In the genomic region with DNA sequence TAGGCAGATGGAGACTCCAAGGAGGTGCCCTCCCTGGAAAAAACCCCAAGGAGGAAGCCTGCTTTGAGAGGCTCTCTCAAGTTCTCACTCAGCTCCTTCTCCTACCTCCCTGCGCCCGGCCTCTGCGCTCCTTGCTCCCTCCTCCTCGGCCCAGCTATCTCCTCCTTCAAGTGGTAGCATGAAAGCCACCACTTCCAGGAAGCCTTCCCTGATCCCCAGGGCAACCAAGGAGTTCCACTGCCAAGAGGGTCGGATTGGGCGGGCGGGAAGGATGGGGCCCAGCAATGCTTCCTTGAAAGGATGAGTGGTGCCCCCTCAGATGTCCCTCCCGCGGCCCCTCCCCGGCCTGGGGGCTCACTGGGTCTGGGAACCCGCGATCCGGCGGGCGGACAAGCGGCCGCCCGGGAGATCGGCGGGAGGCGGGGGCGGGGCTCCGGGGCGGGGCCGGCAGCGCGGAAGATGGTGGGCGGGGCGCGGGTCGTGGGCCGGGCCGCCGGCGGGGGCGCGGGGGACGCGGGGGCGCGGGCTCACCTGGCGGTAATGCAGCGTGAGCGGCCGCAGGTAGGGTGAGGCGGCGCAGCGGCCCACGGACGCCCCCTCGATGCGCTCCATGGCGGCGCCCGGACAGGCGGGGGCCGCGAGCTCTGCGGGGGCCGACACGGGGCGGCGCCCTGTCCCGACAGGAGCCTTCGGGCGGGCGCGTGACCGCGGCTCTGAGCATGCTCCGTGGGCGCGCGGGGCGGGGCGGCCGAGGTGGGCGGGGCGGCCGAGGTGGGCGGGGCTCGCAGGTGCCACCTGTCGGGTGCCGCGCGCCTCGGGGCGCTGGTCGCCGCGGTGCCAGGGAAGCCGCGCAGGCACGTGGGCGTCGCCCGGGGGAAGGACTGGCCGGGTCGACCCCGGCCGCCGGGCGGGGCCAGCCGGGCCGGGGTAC, we compare ENCODE assay signal across 8 cellular contexts. TPM values are rescaled to one million over a fixed set of nuclear protein-coding genes. Genes with fewer than 3 reads are reported as not detected.
DNase-seq lines count a peak whose midpoint lies in the region; ATAC-seq, FAIRE-seq and TF ChIP-seq lines count a peak whose summit lies in the region.

TSS of gene NUDT14 (minus strand) at position 715 of the 931 bp plus-strand sequence. CDS start at position 612, 103 bp downstream.

- in situ Hi-C loops in GM18951 (cut with MboI; ENCODE audit: low sequenced_read_pairs, unreplicated experiment) = no loop called here

- intact Hi-C loops in right cardiac atrium (cut with DNase I) = no loop called here

- POLR2A ChIA-PET in AG04449 (lab: Yijun Ruan, JAX) = interaction anchor here (0.6 kb wide), 1 partner anchor 120 kb away, joined by 3 read pairs; the partner anchor contains the start of gene BRF1

- CTCF ChIA-PET in AG04449 (lab: Yijun Ruan, JAX) = interaction anchor here (1.0 to 2.7 kb wide), 6 partner anchors 9 to 91 kb away, joined by 4 to 12 read pairs (median 6); no protein-coding TSS in a partner anchor

- H3K9me3 ChIP-seq in right cardiac atrium (ENCODE audit: control insufficient read depth, low read length) = no peaks in the 10 kb centered on the region

- DNase-seq in AG04449 (ENCODE audit: low read depth, low spot score) (no peak), HTR-8/SVneo (ENCODE audit: insufficient read length, low spot score) (peak; percentile 90), T-helper 1 cell (peak; percentile 50 to 83 (median 78)), amniotic epithelial cell (ENCODE audit: low read depth) (peak; percentile 27), right cardiac atrium (peak; percentile 67 to 88 (median 87)), skeletal muscle cell (ENCODE audit: low read depth) (no peak), SK-N-DZ (ENCODE audit: low spot score) (no peak)

- 1% methylated on average over 96 of the region's 105 CpGs for WGBS in right cardiac atrium

- FAIRE-seq in HTR-8/SVneo (lab: Jason Lieb, UNC) = peak; percentile 16

- ATAC-seq in right cardiac atrium = peak; percentile 48 to 73

- H3K4me3 ChIP-seq in AG04449 (ENCODE audit: low read depth, low read length) (peak within 1 kb of the TSS; percentile 54), right cardiac atrium (ENCODE audit: low read length) (peak within 1 kb of the TSS; percentile 65), skeletal muscle cell (ENCODE audit: low read depth, low read length) (peak within 1 kb of the TSS; percentile 49)

- peaks cover 4% of the 10 kb centered on the region for H3K4me1 ChIP-seq in right cardiac atrium (ENCODE audit: control insufficient read depth, insufficient read depth, low read length)

- peak; percentile 50 for TF ChIP-seq POLR2A in GM18951 (IDR thresholded peaks at IDR 0.05; ENCODE audit: extremely low read depth, insufficient read depth, insufficient read length)

- no peak for TF ChIP-seq CTCF in AG04449 (IDR thresholded peaks at IDR 0.05; ENCODE audit: insufficient read depth, low read length, missing control alignments)

- H3K27ac ChIP-seq in right cardiac atrium (ENCODE audit: low read length) = no peak within 1 kb of the TSS

- H3K27me3 ChIP-seq in right cardiac atrium (ENCODE audit: control insufficient read depth, insufficient read depth) = no peaks in the 10 kb centered on the region

RNA-seq across cellular contexts. Expression of gene NUDT14, which starts in this region (rescaled TPM):
- 10 to 100 TPM; 23.9 to 35.5 (median 32.0) TPM for total RNA-seq in right cardiac atrium
- polyA plus RNA-seq in right cardiac atrium = 31.4 TPM
- 5.6 and 8.3 TPM in 2 replicates for polyA plus RNA-seq in SK-N-DZ (2014; cell fraction: cytosol; rRNA removed)
- polyA plus RNA-seq in SK-N-DZ (2014; cell fraction: nucleus; rRNA removed) = 3.4 and 6.4 TPM in 2 replicates

Comparison
In these comparisons a context has a peak if more than half of its experiments do, and no peak if none do; other contexts are left out.
1. DNase-seq: peak in HTR-8/SVneo (single experiment), T-helper 1 cell (5 of 5), amniotic epithelial cell (single experiment) and right cardiac atrium (3 of 3); none in AG04449 (single experiment), skeletal muscle cell (single experiment) and SK-N-DZ (single experiment).
2. Peak in every context shown above with its lines, with median percentiles within 50 percentile points of each other: H3K4me3 ChIP-seq.